ENCODE assay signal across 23 cellular contexts in genomic region chr18:73681398-73681797, GRCh38.
A peak's percentile ranks its signal among the peaks of the same experiment; 100 is the strongest.
DNase-seq lines count a peak whose midpoint lies in the region; ATAC-seq and TF ChIP-seq lines count a peak whose summit lies in the region.
"Had no signal": no experiment of that assay in that cellular context is flagged by ENCODE, and none has a peak within 500 bp of the region (broad histone marks: within the 10 kb centered on the region; RNA-seq: fewer than 3 reads in every experiment).

No MANE protein-coding gene starts in this region.

- H3K4me3 ChIP-seq in DND-41 (ENCODE audit: low read depth in 1 of 2, low read length in 2 of 2): no peak overlapping the region
- H3K4me3 ChIP-seq in Jurkat, Clone E6-1 (ENCODE audit: low read length): no peak overlapping the region
- H3K4me3 ChIP-seq: BLaER1 had no signal

- H3K9ac ChIP-seq in DND-41 (ENCODE audit: low read depth, low read length): no peak overlapping the region
- H3K9ac ChIP-seq: BLaER1 had no signal

- H3K4me1 Mint-ChIP-seq in HFFc6 (ENCODE audit: low read depth): peaks cover 63% of the 10 kb centered on the region
- peaks cover 24% of the 10 kb centered on the region for H3K4me1 Mint-ChIP-seq in nephron progenitor cell
- peaks cover 6% of the 10 kb centered on the region for H3K4me1 Mint-ChIP-seq in activated CD4-positive, alpha-beta T cell treated with anti-CD3 and anti-CD28 coated beads, Interleukin-2, amount 10 ng/mL, durations not matched to agents 7 days and 5 days
- H3K4me1 Mint-ChIP-seq: CD14-positive monocyte; CD4-positive, alpha-beta memory T cell; CD4-positive, CD25-positive, alpha-beta regulatory T cell; CD8-positive, alpha-beta memory T cell had no signal

- H2AFZ ChIP-seq in DND-41 (ENCODE audit: low read depth, low read length): peak overlapping the region; percentile 46; the same call in 1 of the 2 replicates

- DNase-seq in DND-41 (peak; percentile 43), HFFc6 (no peak), nephron progenitor cell (no peak), HPDE6-E6E7 (ENCODE audit: extremely low spot score) (no peak)
- DNase-seq in Jurkat, Clone E6-1 (ENCODE audit: low read depth, low spot score): peak; percentile 40
- no peak for DNase-seq in activated CD4-positive, alpha-beta T cell treated with anti-CD3 and anti-CD28 coated beads, Interleukin-2, amount 10 ng/mL, durations not matched to agents 7 days and 5 days
- DNase-seq: 8988T; ACHN; BE2C; C1 segment of cervical spinal cord; CD4-positive, alpha-beta memory T cell; CD4-positive, CD25-positive, alpha-beta regulatory T cell; CD8-positive, alpha-beta memory T cell; COR-L47; DMS 273 treated with DMSO at 0.1 percent for 48 hours; DMS153; DMS53; DMS79; GF-D8 had no signal

- CTCF ChIA-PET in activated CD4-positive, alpha-beta T cell treated with anti-CD3 and anti-CD28 coated beads, Interleukin-2, amount 10 ng/mL, durations not matched to agents 7 days and 5 days (lab: Charles Lee): no interaction called here

- POLR2A ChIA-PET in activated CD4-positive, alpha-beta T cell treated with anti-CD3 and anti-CD28 coated beads, Interleukin-2, amount 10 ng/mL, durations not matched to agents 7 days and 5 days (lab: Charles Lee): no interaction called here

- no peaks in the 10 kb centered on the region for H3K79me2 ChIP-seq in DND-41 (ENCODE audit: insufficient read depth, low read length)

- H3K27me3 ChIP-seq in DND-41 (ENCODE audit: insufficient read depth, low read length, poor library complexity): no peaks in the 10 kb centered on the region
- H3K27me3 ChIP-seq: BE2C, BLaER1 had no signal

- H3K27me3 Mint-ChIP-seq in HFFc6 (ENCODE audit: insufficient read depth) (no peaks in the 10 kb centered on the region), nephron progenitor cell (ENCODE audit: low read depth, poor library complexity) (no peaks in the 10 kb centered on the region)
- peaks cover 1% of the 10 kb centered on the region for H3K27me3 Mint-ChIP-seq in activated CD4-positive, alpha-beta T cell treated with anti-CD3 and anti-CD28 coated beads, Interleukin-2, amount 10 ng/mL, durations not matched to agents 7 days and 5 days
- H3K27me3 Mint-ChIP-seq: CD4-positive, alpha-beta memory T cell had no signal

- no peaks in the 10 kb centered on the region for H4K20me1 ChIP-seq in DND-41 (ENCODE audit: insufficient read depth, low read length)
- H4K20me1 ChIP-seq: BLaER1 had no signal

- H3K4me2 ChIP-seq in DND-41 (ENCODE audit: insufficient read depth, low read length): peak overlapping the region; percentile 9; the same call in 1 of the 2 replicates
- H3K4me2 ChIP-seq: BLaER1 had no signal

- peak; percentile 84 for ATAC-seq in DND-41 (ENCODE audit: insufficient read depth, low read depth)
- no peak for ATAC-seq in HG03469 (IDR thresholded peaks at IDR 0.05; ENCODE audit: unreplicated experiment)
- ATAC-seq in HG03460 (IDR thresholded peaks at IDR 0.05; ENCODE audit: unreplicated experiment): no peak

- H3K9me3 ChIP-seq in DND-41 (ENCODE audit: insufficient read depth, low read length, severe bottlenecking): no peaks in the 10 kb centered on the region
- H3K9me3 ChIP-seq: BE2C, BLaER1 had no signal

- no peaks in the 10 kb centered on the region for H3K36me3 ChIP-seq in DND-41 (ENCODE audit: insufficient read depth, low read length)
- H3K36me3 ChIP-seq: BE2C, BLaER1 had no signal

- H3K4me3 Mint-ChIP-seq in HFFc6 (no peak overlapping the region), nephron progenitor cell (no peak overlapping the region)
- no peak overlapping the region for H3K4me3 Mint-ChIP-seq in activated CD4-positive, alpha-beta T cell treated with anti-CD3 and anti-CD28 coated beads, Interleukin-2, amount 10 ng/mL, durations not matched to agents 7 days and 5 days
- H3K4me3 Mint-ChIP-seq: CD14-positive monocyte; CD4-positive, alpha-beta memory T cell; CD4-positive, CD25-positive, alpha-beta regulatory T cell; CD8-positive, alpha-beta memory T cell had no signal

- H3K4me1 ChIP-seq in DND-41 (ENCODE audit: insufficient read depth, low read length): peaks cover 35% of the 10 kb centered on the region
- H3K4me1 ChIP-seq: BE2C had no signal

- peak overlapping the region; percentile 70 for H3K27ac ChIP-seq in DND-41 (ENCODE audit: low read length)
- H3K27ac ChIP-seq: BLaER1 had no signal

- no peak for TF ChIP-seq CTCF in DND-41 (IDR thresholded peaks at IDR 0.05; ENCODE audit: borderline replicate concordance, extremely low read depth, low read length, poor library complexity, severe bottlenecking)
- no peak for TF ChIP-seq CTCF in HFFc6 (IDR thresholded peaks at IDR 0.05)
- TF ChIP-seq CTCF in nephron progenitor cell (IDR thresholded peaks at IDR 0.05): no peak

- H3K27ac Mint-ChIP-seq in HFFc6: peak overlapping the region; percentile 42; the same call in 1 of the 2 replicates
- peak overlapping the region; percentile 33 for H3K27ac Mint-ChIP-seq in nephron progenitor cell
- H3K27ac Mint-ChIP-seq in activated CD4-positive, alpha-beta T cell treated with anti-CD3 and anti-CD28 coated beads, Interleukin-2, amount 10 ng/mL, durations not matched to agents 7 days and 5 days: no peak overlapping the region
- H3K27ac Mint-ChIP-seq: CD14-positive monocyte; CD4-positive, alpha-beta memory T cell; CD4-positive, CD25-positive, alpha-beta regulatory T cell; CD8-positive, alpha-beta memory T cell had no signal

- H3K36me3 Mint-ChIP-seq in HFFc6 (ENCODE audit: low read depth) (peaks cover 47% of the 10 kb centered on the region), nephron progenitor cell (ENCODE audit: low read depth) (no peaks in the 10 kb centered on the region)
- H3K36me3 Mint-ChIP-seq in activated CD4-positive, alpha-beta T cell treated with anti-CD3 and anti-CD28 coated beads, Interleukin-2, amount 10 ng/mL, durations not matched to agents 7 days and 5 days (ENCODE audit: low read depth): no peaks in the 10 kb centered on the region
- H3K36me3 Mint-ChIP-seq: CD14-positive monocyte; CD4-positive, alpha-beta memory T cell; CD4-positive, CD25-positive, alpha-beta regulatory T cell; CD8-positive, alpha-beta memory T cell had no signal

- H3K9me3 Mint-ChIP-seq in HFFc6: no peaks in the 10 kb centered on the region
- peaks cover 3% of the 10 kb centered on the region for H3K9me3 Mint-ChIP-seq in nephron progenitor cell
- H3K9me3 Mint-ChIP-seq in activated CD4-positive, alpha-beta T cell treated with anti-CD3 and anti-CD28 coated beads, Interleukin-2, amount 10 ng/mL, durations not matched to agents 7 days and 5 days: no peaks in the 10 kb centered on the region

Comparison
In these comparisons a context has a peak if more than half of its experiments do, and no peak if none do; other contexts are left out.
1. DNase-seq: peak in DND-41 (single experiment) and Jurkat, Clone E6-1 (single experiment); none in HFFc6 (single experiment), nephron progenitor cell (single experiment), HPDE6-E6E7 (single experiment) and activated CD4-positive, alpha-beta T cell treated with anti-CD3 and anti-CD28 coated beads, Interleukin-2, amount 10 ng/mL, durations not matched to agents 7 days and 5 days (single experiment).